25 cellular contexts compared by ENCODE assay signal in the genomic region with DNA sequence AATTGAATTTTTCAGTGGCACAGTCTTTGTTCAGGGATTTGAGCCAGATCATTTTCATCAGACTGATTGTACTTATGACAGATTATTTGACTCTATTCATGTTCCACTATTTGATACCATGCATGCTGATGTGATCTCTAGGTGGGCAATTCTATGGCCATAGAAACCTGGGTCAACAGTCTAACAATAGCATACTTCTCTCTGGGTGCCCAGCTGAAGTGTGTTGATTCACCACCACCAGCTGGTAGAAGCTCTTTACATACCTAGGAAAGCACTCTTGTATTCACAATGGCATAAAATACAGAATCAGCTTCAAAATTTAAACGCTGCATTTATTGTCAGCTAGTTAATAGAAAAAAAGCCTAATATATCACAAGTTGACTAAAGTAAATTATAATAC.
A peak's percentile ranks its signal among the peaks of the same experiment; 100 is the strongest.
DNase-seq lines count a peak whose midpoint lies in the region; ATAC-seq, FAIRE-seq and TF ChIP-seq lines count a peak whose summit lies in the region.
"Had no signal": no experiment of that assay in that cellular context is flagged by ENCODE, and none has a peak within 500 bp of the region (broad histone marks: within the 10 kb centered on the region; RNA-seq: fewer than 3 reads in every experiment).

No MANE protein-coding gene starts in this region.

- TF ChIP-seq CTCF in D721Med (IDR thresholded peaks at IDR 0.05; ENCODE audit: insufficient read depth, missing control alignments) (no peak), heart right ventricle (IDR thresholded peaks at IDR 0.05) (no peak), brain microvascular endothelial cell (IDR thresholded peaks at IDR 0.05; ENCODE audit: low read depth, low read length, missing control alignments) (no peak)

- H3K27ac ChIP-seq in heart right ventricle, result no peak overlapping the region
- H3K27ac ChIP-seq in brain microvascular endothelial cell, result no peak overlapping the region
- H3K27ac ChIP-seq: ovary, right atrium auricular region had no signal

- intact Hi-C loops in heart right ventricle (cut with DNase I), result no loop called here

- H3K27me3 ChIP-seq in heart right ventricle (no peaks in the 10 kb centered on the region), brain microvascular endothelial cell (replicated peaks) (no peaks in the 10 kb centered on the region)
- H3K27me3 ChIP-seq: ovary, right atrium auricular region had no signal

- ATAC-seq in GM19328 (IDR thresholded peaks at IDR 0.05; ENCODE audit: unreplicated experiment), result no peak
- ATAC-seq in heart right ventricle, result no peak
- ATAC-seq: K562; natural killer cell treated with Interleukin-12 subunit alpha and Interleukin-12 subunit beta and Interleukin-15 and Interleukin-18, amount 100 ng/mL, for 72 hours had no signal

- WGBS in heart right ventricle, 2 donors, result 72 to 83% methylated on average over 1 of the region's 1 CpG

- H3K4me1 ChIP-seq in heart right ventricle, result no peaks in the 10 kb centered on the region
- H3K4me1 ChIP-seq: Caco-2, right atrium auricular region had no signal

- in situ Hi-C loops in brain microvascular endothelial cell (cut with HindIII; ENCODE audit: low pct_ligation_motif_present, low sequenced_read_pairs), result no loop called here

- DNase-seq in NCI-H1694 treated with DMSO at 0.1 percent for 48 hours (lab: John Stamatoyannopoulos, UW) (peak; percentile 11), NCI-H1694 (lab: John Stamatoyannopoulos, UW) (no peak), NCI-H2029 (lab: John Stamatoyannopoulos, UW) (peak; percentile 77), NCI-H748 (lab: John Stamatoyannopoulos, UW; ENCODE audit: unreplicated experiment) (peak; percentile 93), D721Med (ENCODE audit: insufficient read length, low spot score) (no peak), heart right ventricle (no peak), brain microvascular endothelial cell (no peak)
- DNase-seq: activated B cell treated with CpG ODN at 0.5 μM for 24 hours; activated CD4-positive, alpha-beta memory T cell treated with anti-CD3 and anti-CD28 coated beads for 36 hours; activated effector memory CD4-positive, alpha-beta T cell treated with Interleukin-2 at 50 U/mL for 16 hours; activated naive CD8-positive, alpha-beta T cell treated with anti-CD3 and anti-CD28 coated beads, Interleukin-2, amount 10 ng/mL, durations not matched to agents 7 days and 5 days; Caco-2; cerebellar nuclear complex; GDM1; midbrain; MM.1S; ovary; T-helper 9 cell had no signal

- H3K36me3 ChIP-seq in heart right ventricle (no peaks in the 10 kb centered on the region), brain microvascular endothelial cell (replicated peaks) (no peaks in the 10 kb centered on the region)
- H3K36me3 ChIP-seq: HAP-1, ovary, right atrium auricular region had no signal

- no peak for FAIRE-seq in D721Med (lab: Jason Lieb, UNC)
- FAIRE-seq: A204.1, islet of Langerhans, K562 had no signal

- no peaks in the 10 kb centered on the region for H3K9me3 ChIP-seq in heart right ventricle
- H3K9me3 ChIP-seq: Caco-2, HAP-1, ovary, right atrium auricular region had no signal

- H3K4me3 ChIP-seq in heart right ventricle, result no peak overlapping the region
- H3K4me3 ChIP-seq in brain microvascular endothelial cell (ENCODE audit: low read depth, low read length), result no peak overlapping the region
- H3K4me3 ChIP-seq: HAP-1, K562, ovary, right atrium auricular region had no signal

Comparison
In these comparisons a context has a peak if more than half of its experiments do, and no peak if none do; other contexts are left out.
1. DNase-seq: peak in NCI-H1694 treated with DMSO at 0.1 percent for 48 hours (single experiment), NCI-H2029 (single experiment) and NCI-H748 (single experiment); none in NCI-H1694 (single experiment), D721Med (single experiment), heart right ventricle (0 of 2) and brain microvascular endothelial cell (single experiment).